Comparison of ENCODE assay signal across 8 cellular contexts in genomic region chr10:72316748-72317435, GRCh38. TPM values are rescaled to one million over a fixed set of nuclear protein-coding genes. Genes with fewer than 3 reads are reported as not detected.
DNase-seq lines count a peak whose midpoint lies in the region; ATAC-seq and TF ChIP-seq lines count a peak whose summit lies in the region.

No MANE protein-coding gene starts in this region.

- no peak for TF ChIP-seq POLR2A in vagina (IDR thresholded peaks at IDR 0.05)

- no peak for TF ChIP-seq CTCF in left lung (IDR thresholded peaks at IDR 0.05)
- no peak for TF ChIP-seq CTCF in vagina (IDR thresholded peaks at IDR 0.05)
- TF ChIP-seq CTCF in MM.1S (IDR thresholded peaks at IDR 0.05; ENCODE audit: low read length), result no peak

- no peak overlapping the region for H3K9ac ChIP-seq in MM.1S (ENCODE audit: low read length)

- H3K4me1 ChIP-seq in ACC112 (ENCODE audit: control insufficient read depth, insufficient read depth, low read length, unreplicated experiment) (peaks cover 43% of the 10 kb centered on the region), left lung (peaks cover 32 to 77% of the 10 kb centered on the region in 2 donors), vagina (peaks cover 72% of the 10 kb centered on the region), MM.1S (ENCODE audit: low read length) (peaks cover 33% of the 10 kb centered on the region)

- no peaks in the 10 kb centered on the region for H3K9me2 ChIP-seq in MM.1S (replicated peaks; ENCODE audit: insufficient read depth, low read length)

- H3F3A ChIP-seq in MM.1S (ENCODE audit: insufficient read depth, low read length), result peaks cover 28% of the 10 kb centered on the region

- H3K9me3 ChIP-seq in KOPT-K1 (ENCODE audit: insufficient read depth, low read length, poor library complexity, severe bottlenecking), result no peaks in the 10 kb centered on the region
- no peaks in the 10 kb centered on the region for H3K9me3 ChIP-seq in left lung
- no peaks in the 10 kb centered on the region for H3K9me3 ChIP-seq in vagina
- H3K9me3 ChIP-seq in MM.1S (replicated peaks; ENCODE audit: insufficient read depth, low read length), result no peaks in the 10 kb centered on the region

- H4K20me1 ChIP-seq in MM.1S (ENCODE audit: insufficient read depth, low read length), result no peaks in the 10 kb centered on the region

- DNase-seq in activated CD8-positive, alpha-beta memory T cell treated with anti-CD3 and anti-CD28 coated beads, Interleukin-2, amount 50 U/mL, for 48 hours, result peak; percentile 69
- peak; percentile 80 to 91 for DNase-seq in left lung
- peak in 1 of 2 donors; percentile 89 for DNase-seq in vagina (ENCODE audit: extremely low spot score in 2 of 2)
- no peak for DNase-seq in MM.1S
- DNase-seq in cerebellum (ENCODE audit: low spot score), result no peak

- H3K27me3 ChIP-seq in ACC112 (ENCODE audit: insufficient read depth, low read length) (no peaks in the 10 kb centered on the region), left lung (no peaks in the 10 kb centered on the region), vagina (no peaks in the 10 kb centered on the region), MM.1S (replicated peaks; ENCODE audit: insufficient read depth, low read length) (no peaks in the 10 kb centered on the region)

- H3K79me2 ChIP-seq in ACC112 (ENCODE audit: control insufficient read depth, insufficient read depth, low read length, unreplicated experiment) (no peaks in the 10 kb centered on the region), MM.1S (ENCODE audit: low read length) (no peaks in the 10 kb centered on the region)

- ATAC-seq in left lung (no peak), HG03095 (IDR thresholded peaks at IDR 0.05; ENCODE audit: unreplicated experiment) (no peak)

- no peaks in the 10 kb centered on the region for H3K36me3 ChIP-seq in ACC112 (ENCODE audit: insufficient read depth, low read length)
- no peaks in the 10 kb centered on the region for H3K36me3 ChIP-seq in KOPT-K1 (ENCODE audit: insufficient read depth, low read length)
- no peaks in the 10 kb centered on the region for H3K36me3 ChIP-seq in left lung
- H3K36me3 ChIP-seq in vagina, result no peaks in the 10 kb centered on the region
- no peaks in the 10 kb centered on the region for H3K36me3 ChIP-seq in MM.1S (replicated peaks; ENCODE audit: insufficient read depth, low read length)

- no peak overlapping the region for H3K4me2 ChIP-seq in MM.1S (ENCODE audit: low read depth, low read length)

- H3K4me3 ChIP-seq in ACC112 (ENCODE audit: low read depth, low read length), result no peak overlapping the region
- no peak overlapping the region for H3K4me3 ChIP-seq in left lung
- no peak overlapping the region for H3K4me3 ChIP-seq in vagina
- H3K4me3 ChIP-seq in MM.1S (ENCODE audit: low read length), result no peak overlapping the region

- intact Hi-C loops in left lung (cut with DNase I) (no loop called here), vagina (cut with DNase I) (no loop called here)

- H3K27ac ChIP-seq in ACC112 (ENCODE audit: low read depth, low read length) (0 out of 2 replicates have a peak overlapping the region, but pooled peaks have one; percentile 11), KOPT-K1 (ENCODE audit: low read depth, low read length, poor library complexity, severe bottlenecking) (peak overlapping the region; percentile 56), left lung (peak overlapping the region; percentile 75 to 92), vagina (peak overlapping the region; percentile 76), MM.1S (ENCODE audit: low read length) (no peak overlapping the region)

- H2AFZ ChIP-seq in ACC112 (ENCODE audit: low read length, unreplicated experiment) (no peak overlapping the region), MM.1S (ENCODE audit: low read length) (no peak overlapping the region)

RNA-seq across cellular contexts. Expression of gene DNAJB12, which starts 37.8 kb away (rescaled TPM):
- total RNA-seq in left lung, result 10 to 100 TPM; 30.9 to 38.9 TPM
- total RNA-seq in vagina, result 29.7 TPM
- total RNA-seq in cerebellum, result 16.1 TPM

RNA-seq across cellular contexts. Expression of gene DDIT4, which starts 43.2 kb away (rescaled TPM):
- total RNA-seq in left lung (10 to 100 TPM; 40.7 to 73.8 TPM), vagina (1,063 TPM), cerebellum (60.5 TPM)

Comparison
In these comparisons a context has a peak if more than half of its experiments do, and no peak if none do; other contexts are left out.
1. DNase-seq: peak in activated CD8-positive, alpha-beta memory T cell treated with anti-CD3 and anti-CD28 coated beads, Interleukin-2, amount 50 U/mL, for 48 hours (single experiment) and left lung (2 of 2); none in MM.1S (single experiment) and cerebellum (single experiment).
2. RNA of gene DDIT4, which starts 43.2 kb away (total RNA-seq): 1,063 TPM in vagina (single experiment); 40.7 to 73.8 TPM in left lung and 60.5 TPM in cerebellum (single experiment); every median in the first group is over 10 times any median in the second.